9 cellular contexts compared by ENCODE assay signal in genomic region chr4:76199664-76200211, GRCh38. TPM values are rescaled to one million over a fixed set of nuclear protein-coding genes. Genes with fewer than 3 reads are reported as not detected.
DNase-seq lines count a peak whose midpoint lies in the region; ATAC-seq, FAIRE-seq and TF ChIP-seq lines count a peak whose summit lies in the region.
"Had no signal": no experiment of that assay in that cellular context is flagged by ENCODE, and none has a peak within 500 bp of the region (broad histone marks: within the 10 kb centered on the region; RNA-seq: fewer than 3 reads in every experiment).

No MANE protein-coding gene starts in this region.

- peak overlapping the region; percentile 46 for H3K4me2 ChIP-seq in DOHH2 (ENCODE audit: low read length)

- no peak overlapping the region for H3K27ac ChIP-seq in DOHH2 (ENCODE audit: low read depth, low read length)

- peaks cover 40% of the 10 kb centered on the region for H3K4me1 Mint-ChIP-seq in activated CD8-positive, alpha-beta T cell treated with anti-CD3 and anti-CD28 coated beads, Interleukin-2, amount 10 ng/mL, durations not matched to agents 7 days and 5 days (ENCODE audit: low read depth)
- H3K4me1 Mint-ChIP-seq in stimulated activated naive B cell treated with anti-CD40 and anti-IgM and Interleukin-4, amounts not matched to agents 10 μg/mL and 1 μg/mL and 100 μg/mL, for 72 hours: peaks cover 32 to 60% of the 10 kb centered on the region in 2 donors

- H4K20me1 ChIP-seq in DOHH2 (ENCODE audit: control insufficient read depth, insufficient read depth, low read depth, low read length): no peaks in the 10 kb centered on the region

- H3K79me2 ChIP-seq in DOHH2 (ENCODE audit: control insufficient read depth, low read length): no peaks in the 10 kb centered on the region

- peak; percentile 34 for TF ChIP-seq CTCF in DOHH2 (IDR thresholded peaks at IDR 0.05; ENCODE audit: low read depth, low read length, poor library complexity, severe bottlenecking)

- no peaks in the 10 kb centered on the region for H3K27me3 Mint-ChIP-seq in activated CD8-positive, alpha-beta T cell treated with anti-CD3 and anti-CD28 coated beads, Interleukin-2, amount 10 ng/mL, durations not matched to agents 7 days and 5 days (ENCODE audit: low read depth)
- no peaks in the 10 kb centered on the region for H3K27me3 Mint-ChIP-seq in stimulated activated naive B cell treated with anti-CD40 and anti-IgM and Interleukin-4, amounts not matched to agents 10 μg/mL and 1 μg/mL and 100 μg/mL, for 72 hours

- H3K36me3 ChIP-seq in DOHH2 (ENCODE audit: control insufficient read depth, low read length): no peaks in the 10 kb centered on the region

- CTCF ChIA-PET in activated CD8-positive, alpha-beta T cell treated with anti-CD3 and anti-CD28 coated beads, Interleukin-2, amount 10 ng/mL, durations not matched to agents 7 days and 5 days (lab: Charles Lee): interaction anchor here (1.0 to 3.2 kb wide), 4 partner anchors 11 to 178 kb away, joined by 4 to 20 read pairs (median 6); partner anchors contain the start of gene SCARB2

- H3K4me3 Mint-ChIP-seq in activated CD8-positive, alpha-beta T cell treated with anti-CD3 and anti-CD28 coated beads, Interleukin-2, amount 10 ng/mL, durations not matched to agents 7 days and 5 days: no peak overlapping the region
- H3K4me3 Mint-ChIP-seq in stimulated activated naive B cell treated with anti-CD40 and anti-IgM and Interleukin-4, amounts not matched to agents 10 μg/mL and 1 μg/mL and 100 μg/mL, for 72 hours: peak overlapping the region; percentile 76 to 77

- FAIRE-seq in HTR-8/SVneo (lab: Jason Lieb, UNC): no peak

- POLR2A ChIA-PET in activated CD8-positive, alpha-beta T cell treated with anti-CD3 and anti-CD28 coated beads, Interleukin-2, amount 10 ng/mL, durations not matched to agents 7 days and 5 days (lab: Charles Lee): interaction anchor here (1.3 kb wide), 1 partner anchor 14 kb away, joined by 3 read pairs; the partner anchor contains the start of gene SCARB2

- H3K4me1 ChIP-seq in DOHH2 (ENCODE audit: control insufficient read depth, low read length): peaks cover 25% of the 10 kb centered on the region

- H3K27me3 ChIP-seq in DOHH2 (ENCODE audit: control insufficient read depth, low read length): no peaks in the 10 kb centered on the region

- H3K4me3 ChIP-seq in DOHH2 (ENCODE audit: low read length): peak overlapping the region; percentile 9; the same call in 1 of the 2 replicates
- H3K4me3 ChIP-seq: lung had no signal

- H3K36me3 Mint-ChIP-seq in activated CD8-positive, alpha-beta T cell treated with anti-CD3 and anti-CD28 coated beads, Interleukin-2, amount 10 ng/mL, durations not matched to agents 7 days and 5 days (ENCODE audit: low read depth): peaks cover 2% of the 10 kb centered on the region
- H3K36me3 Mint-ChIP-seq in stimulated activated naive B cell treated with anti-CD40 and anti-IgM and Interleukin-4, amounts not matched to agents 10 μg/mL and 1 μg/mL and 100 μg/mL, for 72 hours: peaks cover 1 to 3% of the 10 kb centered on the region in 2 donors

- peak overlapping the region; percentile 52 for H3K27ac Mint-ChIP-seq in activated CD8-positive, alpha-beta T cell treated with anti-CD3 and anti-CD28 coated beads, Interleukin-2, amount 10 ng/mL, durations not matched to agents 7 days and 5 days
- H3K27ac Mint-ChIP-seq in stimulated activated naive B cell treated with anti-CD40 and anti-IgM and Interleukin-4, amounts not matched to agents 10 μg/mL and 1 μg/mL and 100 μg/mL, for 72 hours: peak overlapping the region; percentile 92

- H3K9me3 ChIP-seq in DOHH2 (ENCODE audit: control insufficient read depth, insufficient read depth, low read length): no peaks in the 10 kb centered on the region

- H3K9me2 ChIP-seq in DOHH2 (replicated peaks; ENCODE audit: control insufficient read depth, low read length): no peaks in the 10 kb centered on the region

- no peaks in the 10 kb centered on the region for H3K9me3 Mint-ChIP-seq in activated CD8-positive, alpha-beta T cell treated with anti-CD3 and anti-CD28 coated beads, Interleukin-2, amount 10 ng/mL, durations not matched to agents 7 days and 5 days (ENCODE audit: insufficient read depth)
- H3K9me3 Mint-ChIP-seq in stimulated activated naive B cell treated with anti-CD40 and anti-IgM and Interleukin-4, amounts not matched to agents 10 μg/mL and 1 μg/mL and 100 μg/mL, for 72 hours: no peaks in the 10 kb centered on the region

- ATAC-seq in GM19397 (IDR thresholded peaks at IDR 0.05; ENCODE audit: unreplicated experiment) (peak; percentile 92), HG03439 (IDR thresholded peaks at IDR 0.05; ENCODE audit: unreplicated experiment) (peak; percentile 84)
- peak; percentile 50 for ATAC-seq in activated CD8-positive, alpha-beta T cell treated with anti-CD3 and anti-CD28 coated beads, Interleukin-2, amount 10 ng/mL, durations not matched to agents 7 days and 5 days
- ATAC-seq in stimulated activated naive B cell treated with anti-CD40 and anti-IgM and Interleukin-4, amounts not matched to agents 10 μg/mL and 1 μg/mL and 100 μg/mL, for 72 hours (replicated peaks): peak; percentile 92 to 94

- H3F3A ChIP-seq in DOHH2 (ENCODE audit: control insufficient read depth, insufficient read depth): peaks cover 6% of the 10 kb centered on the region; the same call in 1 of the 2 replicates

- no peak for DNase-seq in activated CD8-positive, alpha-beta T cell treated with anti-CD3 and anti-CD28 coated beads, Interleukin-2, amount 10 ng/mL, durations not matched to agents 7 days and 5 days
- DNase-seq in hippocampal formation (lab: John Stamatoyannopoulos, UW): peak; percentile 66 to 88
- peak; percentile 77 for DNase-seq in stimulated activated naive B cell treated with anti-CD40 and anti-IgM and Interleukin-4, amounts not matched to agents 10 μg/mL and 1 μg/mL and 100 μg/mL, for 72 hours
- no peak for DNase-seq in RKO (ENCODE audit: low spot score)
- DNase-seq in HTR-8/SVneo (ENCODE audit: insufficient read length, low spot score): no peak

RNA-seq across cellular contexts. Expression of gene SCARB2, which starts 13.9 kb away (rescaled TPM):
- total RNA-seq in activated CD8-positive, alpha-beta T cell treated with anti-CD3 and anti-CD28 coated beads, Interleukin-2, amount 10 ng/mL, durations not matched to agents 7 days and 5 days: 10 to 100 TPM in 1 of 2 experiments, 1 to 10 TPM in 1; 8.6 to 10.7 TPM

RNA-seq across cellular contexts. Expression of gene NUP54, which starts 51.5 kb away (rescaled TPM):
- 10 to 100 TPM; 56.8 to 64.1 TPM for total RNA-seq in activated CD8-positive, alpha-beta T cell treated with anti-CD3 and anti-CD28 coated beads, Interleukin-2, amount 10 ng/mL, durations not matched to agents 7 days and 5 days

RNA-seq across cellular contexts. Expression of gene FAM47E, which starts 51.8 kb away (rescaled TPM):
- not detected for total RNA-seq in activated CD8-positive, alpha-beta T cell treated with anti-CD3 and anti-CD28 coated beads, Interleukin-2, amount 10 ng/mL, durations not matched to agents 7 days and 5 days

Comparison
In these comparisons a context has a peak if more than half of its experiments do, and no peak if none do; other contexts are left out.
1. DNase-seq: peak in hippocampal formation (2 of 2) and stimulated activated naive B cell treated with anti-CD40 and anti-IgM and Interleukin-4, amounts not matched to agents 10 μg/mL and 1 μg/mL and 100 μg/mL, for 72 hours (single experiment); none in activated CD8-positive, alpha-beta T cell treated with anti-CD3 and anti-CD28 coated beads, Interleukin-2, amount 10 ng/mL, durations not matched to agents 7 days and 5 days (single experiment), RKO (single experiment) and HTR-8/SVneo (single experiment).
2. Peak in every context shown above with its lines, with median percentiles within 50 percentile points of each other: ATAC-seq.